3 cellular contexts compared by ENCODE assay signal in genomic region chr5:79563247-79563590, GRCh38.
TF ChIP-seq lines count a peak whose summit lies in the region.

No MANE protein-coding gene starts in this region.

TF ChIP-seq in SK-N-SH, 30 proteins besides CTCF, POLR2A, EP300 and RAD21:
- TF ChIP-seq, protein P1, sequence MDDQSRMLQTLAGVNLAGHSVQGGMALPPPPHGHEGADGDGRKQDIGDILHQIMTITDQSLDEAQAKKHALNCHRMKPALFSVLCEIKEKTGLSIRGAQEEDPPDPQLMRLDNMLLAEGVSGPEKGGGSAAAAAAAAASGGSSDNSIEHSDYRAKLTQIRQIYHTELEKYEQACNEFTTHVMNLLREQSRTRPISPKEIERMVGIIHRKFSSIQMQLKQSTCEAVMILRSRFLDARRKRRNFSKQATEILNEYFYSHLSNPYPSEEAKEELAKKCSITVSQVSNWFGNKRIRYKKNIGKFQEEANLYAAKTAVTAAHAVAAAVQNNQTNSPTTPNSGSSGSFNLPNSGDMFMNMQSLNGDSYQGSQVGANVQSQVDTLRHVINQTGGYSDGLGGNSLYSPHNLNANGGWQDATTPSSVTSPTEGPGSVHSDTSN (IDR thresholded peaks at IDR 0.05), result no peak
- TF ChIP-seq SMC3 (IDR thresholded peaks at IDR 0.05; ENCODE audit: low read depth, low read length) (no peak), SIN3A (IDR thresholded peaks at IDR 0.05; ENCODE audit: borderline replicate concordance, low read depth, low read length) (no peak), RFX5 (IDR thresholded peaks at IDR 0.05; ENCODE audit: low read length) (no peak)
- TF ChIP-seq, protein P2, sequence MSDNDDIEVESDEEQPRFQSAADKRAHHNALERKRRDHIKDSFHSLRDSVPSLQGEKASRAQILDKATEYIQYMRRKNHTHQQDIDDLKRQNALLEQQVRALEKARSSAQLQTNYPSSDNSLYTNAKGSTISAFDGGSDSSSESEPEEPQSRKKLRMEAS (IDR thresholded peaks at IDR 0.05; ENCODE audit: low read depth), result no peak

TF ChIP-seq in SK-N-SH treated with all-trans-retinoic acid at 6 μM for 48 hours, 23 proteins besides CTCF, POLR2A, EP300 and RAD21 (continues in another document):
- TF ChIP-seq, protein P3, sequence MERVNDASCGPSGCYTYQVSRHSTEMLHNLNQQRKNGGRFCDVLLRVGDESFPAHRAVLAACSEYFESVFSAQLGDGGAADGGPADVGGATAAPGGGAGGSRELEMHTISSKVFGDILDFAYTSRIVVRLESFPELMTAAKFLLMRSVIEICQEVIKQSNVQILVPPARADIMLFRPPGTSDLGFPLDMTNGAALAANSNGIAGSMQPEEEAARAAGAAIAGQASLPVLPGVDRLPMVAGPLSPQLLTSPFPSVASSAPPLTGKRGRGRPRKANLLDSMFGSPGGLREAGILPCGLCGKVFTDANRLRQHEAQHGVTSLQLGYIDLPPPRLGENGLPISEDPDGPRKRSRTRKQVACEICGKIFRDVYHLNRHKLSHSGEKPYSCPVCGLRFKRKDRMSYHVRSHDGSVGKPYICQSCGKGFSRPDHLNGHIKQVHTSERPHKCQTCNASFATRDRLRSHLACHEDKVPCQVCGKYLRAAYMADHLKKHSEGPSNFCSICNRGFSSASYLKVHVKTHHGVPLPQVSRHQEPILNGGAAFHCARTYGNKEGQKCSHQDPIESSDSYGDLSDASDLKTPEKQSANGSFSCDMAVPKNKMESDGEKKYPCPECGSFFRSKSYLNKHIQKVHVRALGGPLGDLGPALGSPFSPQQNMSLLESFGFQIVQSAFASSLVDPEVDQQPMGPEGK (CRISPR knock-in tag; IDR thresholded peaks at IDR 0.05; ENCODE audit: borderline replicate concordance), result no peak
- TF ChIP-seq, protein P4, sequence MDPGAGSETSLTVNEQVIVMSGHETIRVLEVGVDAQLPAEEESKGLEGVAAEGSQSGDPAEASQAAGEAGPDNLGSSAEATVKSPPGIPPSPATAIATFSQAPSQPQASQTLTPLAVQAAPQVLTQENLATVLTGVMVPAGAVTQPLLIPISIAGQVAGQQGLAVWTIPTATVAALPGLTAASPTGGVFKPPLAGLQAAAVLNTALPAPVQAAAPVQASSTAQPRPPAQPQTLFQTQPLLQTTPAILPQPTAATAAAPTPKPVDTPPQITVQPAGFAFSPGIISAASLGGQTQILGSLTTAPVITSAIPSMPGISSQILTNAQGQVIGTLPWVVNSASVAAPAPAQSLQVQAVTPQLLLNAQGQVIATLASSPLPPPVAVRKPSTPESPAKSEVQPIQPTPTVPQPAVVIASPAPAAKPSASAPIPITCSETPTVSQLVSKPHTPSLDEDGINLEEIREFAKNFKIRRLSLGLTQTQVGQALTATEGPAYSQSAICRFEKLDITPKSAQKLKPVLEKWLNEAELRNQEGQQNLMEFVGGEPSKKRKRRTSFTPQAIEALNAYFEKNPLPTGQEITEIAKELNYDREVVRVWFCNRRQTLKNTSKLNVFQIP (CRISPR knock-in tag; IDR thresholded peaks at IDR 0.05; ENCODE audit: borderline replicate concordance, low read depth), result no peak
- TF ChIP-seq ZFP30 (CRISPR knock-in tag; IDR thresholded peaks at IDR 0.05) (no peak), ESRRG (CRISPR knock-in tag; IDR thresholded peaks at IDR 0.05) (no peak), OSR1 (CRISPR knock-in tag; IDR thresholded peaks at IDR 0.05) (no peak), PPARA (CRISPR knock-in tag; IDR thresholded peaks at IDR 0.05; ENCODE audit: borderline replicate concordance) (no peak), ZFP3 (CRISPR knock-in tag; IDR thresholded peaks at IDR 0.05) (no peak), TCF4 (CRISPR knock-in tag; IDR thresholded peaks at IDR 0.05; ENCODE audit: borderline replicate concordance) (no peak), ZNF8 (CRISPR knock-in tag; IDR thresholded peaks at IDR 0.05) (no peak), BACH2 (CRISPR knock-in tag; IDR thresholded peaks at IDR 0.05; ENCODE audit: borderline replicate concordance) (no peak), CSDC2 (CRISPR knock-in tag; IDR thresholded peaks at IDR 0.05) (no peak), ZC3H10 (CRISPR knock-in tag; IDR thresholded peaks at IDR 0.05) (no peak), SNAI2 (CRISPR knock-in tag; IDR thresholded peaks at IDR 0.05) (no peak), GLIS3 (CRISPR knock-in tag; IDR thresholded peaks at IDR 0.05) (no peak), TOX (CRISPR knock-in tag; IDR thresholded peaks at IDR 0.05; ENCODE audit: borderline replicate concordance) (no peak), ARNTL (CRISPR knock-in tag; IDR thresholded peaks at IDR 0.05; ENCODE audit: borderline replicate concordance, low read depth) (no peak)
- TF ChIP-seq, protein P5, sequence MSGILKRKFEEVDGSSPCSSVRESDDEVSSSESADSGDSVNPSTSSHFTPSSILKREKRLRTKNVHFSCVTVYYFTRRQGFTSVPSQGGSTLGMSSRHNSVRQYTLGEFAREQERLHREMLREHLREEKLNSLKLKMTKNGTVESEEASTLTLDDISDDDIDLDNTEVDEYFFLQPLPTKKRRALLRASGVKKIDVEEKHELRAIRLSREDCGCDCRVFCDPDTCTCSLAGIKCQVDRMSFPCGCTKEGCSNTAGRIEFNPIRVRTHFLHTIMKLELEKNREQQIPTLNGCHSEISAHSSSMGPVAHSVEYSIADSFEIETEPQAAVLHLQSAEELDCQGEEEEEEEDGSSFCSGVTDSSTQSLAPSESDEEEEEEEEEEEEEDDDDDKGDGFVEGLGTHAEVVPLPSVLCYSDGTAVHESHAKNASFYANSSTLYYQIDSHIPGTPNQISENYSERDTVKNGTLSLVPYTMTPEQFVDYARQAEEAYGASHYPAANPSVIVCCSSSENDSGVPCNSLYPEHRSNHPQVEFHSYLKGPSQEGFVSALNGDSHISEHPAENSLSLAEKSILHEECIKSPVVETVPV (CRISPR knock-in tag; IDR thresholded peaks at IDR 0.05), result no peak
- TF ChIP-seq, protein P6, sequence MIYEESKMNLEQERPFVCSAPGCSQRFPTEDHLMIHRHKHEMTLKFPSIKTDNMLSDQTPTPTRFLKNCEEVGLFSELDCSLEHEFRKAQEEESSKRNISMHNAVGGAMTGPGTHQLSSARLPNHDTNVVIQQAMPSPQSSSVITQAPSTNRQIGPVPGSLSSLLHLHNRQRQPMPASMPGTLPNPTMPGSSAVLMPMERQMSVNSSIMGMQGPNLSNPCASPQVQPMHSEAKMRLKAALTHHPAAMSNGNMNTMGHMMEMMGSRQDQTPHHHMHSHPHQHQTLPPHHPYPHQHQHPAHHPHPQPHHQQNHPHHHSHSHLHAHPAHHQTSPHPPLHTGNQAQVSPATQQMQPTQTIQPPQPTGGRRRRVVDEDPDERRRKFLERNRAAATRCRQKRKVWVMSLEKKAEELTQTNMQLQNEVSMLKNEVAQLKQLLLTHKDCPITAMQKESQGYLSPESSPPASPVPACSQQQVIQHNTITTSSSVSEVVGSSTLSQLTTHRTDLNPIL (CRISPR knock-in tag; IDR thresholded peaks at IDR 0.05; ENCODE audit: low read depth), result no peak

TF ChIP-seq in GM12878, 131 proteins besides CTCF, POLR2A, EP300 and RAD21:
- TF ChIP-seq ZNF622 (IDR thresholded peaks at IDR 0.05), result no peak
